ENCODE assay signal across 22 cellular contexts in genomic region chr19:21668072-21668471, GRCh38.
"Had no signal": no experiment of that assay in that cellular context is flagged by ENCODE, and none has a peak within 500 bp of the region (broad histone marks: within the 10 kb centered on the region; RNA-seq: fewer than 3 reads in every experiment).

No MANE protein-coding gene starts in this region.

- H3K27me3 Mint-ChIP-seq: dendritic cell treated with granulocyte-macrophage colony-stimulating factor and Interleukin-4, amounts not matched to agents 40 ng/mL and 50 ng/mL, for 4 days had no signal

- H3K4me1 Mint-ChIP-seq: endodermal cell had no signal

- ATAC-seq: effector memory CD8-positive, alpha-beta T cell; esophagus mucosa; foreskin keratinocyte; gastrocnemius medialis; gastroesophageal sphincter; heart left ventricle; heart right ventricle had no signal

- H3K4me3 Mint-ChIP-seq: dendritic cell treated with granulocyte-macrophage colony-stimulating factor and Interleukin-4, amounts not matched to agents 40 ng/mL and 50 ng/mL, for 4 days; effector memory CD8-positive, alpha-beta T cell; endodermal cell had no signal

- H3K9me3 Mint-ChIP-seq: effector memory CD8-positive, alpha-beta T cell had no signal

- H3K27ac Mint-ChIP-seq: dendritic cell treated with granulocyte-macrophage colony-stimulating factor and Interleukin-4, amounts not matched to agents 40 ng/mL and 50 ng/mL, for 4 days; effector memory CD8-positive, alpha-beta T cell; endodermal cell had no signal

- DNase-seq: colonic mucosa; cortex of kidney; dermis blood vessel endothelial cell; dorsolateral prefrontal cortex; effector CD4-positive, alpha-beta T cell; effector CD8-positive, alpha-beta T cell; effector memory CD4-positive, alpha-beta T cell; effector memory CD8-positive, alpha-beta T cell; endodermal cell; erythroblast; esophagus squamous epithelium; foreskin fibroblast; foreskin keratinocyte; foreskin melanocyte; gastrocnemius medialis; glutamatergic neuron; head of caudate nucleus; heart left ventricle; heart right ventricle had no signal
